ENCODE assay signal across 10 cellular contexts in genomic region chr3:119258915-119259314, GRCh38. TPM values are rescaled to one million over a fixed set of nuclear protein-coding genes. Genes with fewer than 3 reads are reported as not detected.
DNase-seq lines count a peak whose midpoint lies in the region; ATAC-seq and TF ChIP-seq lines count a peak whose summit lies in the region.
"Had no signal": no experiment of that assay in that cellular context is flagged by ENCODE, and none has a peak within 500 bp of the region (broad histone marks: within the 10 kb centered on the region; RNA-seq: fewer than 3 reads in every experiment).

No MANE protein-coding gene starts in this region.

- intact Hi-C loops in activated B cell treated with CpG ODN at 0.5 μM for 24 hours (cut with micrococcal nuclease) (no loop called here), vagina (cut with DNase I) (no loop called here), dorsolateral prefrontal cortex (cut with DNase I) (no loop called here)
- intact Hi-C loops in CD4-positive, alpha-beta memory T cell (cut with micrococcal nuclease): no loop called here

- no peak overlapping the region for H3K4me3 Mint-ChIP-seq in activated B cell treated with CpG ODN at 0.5 μM for 24 hours
- no peak overlapping the region for H3K4me3 Mint-ChIP-seq in T-cell
- H3K4me3 Mint-ChIP-seq in CD4-positive, alpha-beta memory T cell: no peak overlapping the region

- H3K9me3 Mint-ChIP-seq in activated B cell treated with CpG ODN at 0.5 μM for 24 hours (no peaks in the 10 kb centered on the region), T-cell (no peaks in the 10 kb centered on the region)
- no peaks in the 10 kb centered on the region for H3K9me3 Mint-ChIP-seq in CD4-positive, alpha-beta memory T cell

- DNase-seq in Ammon's horn (ENCODE audit: low spot score) (peak; percentile 36), activated B cell treated with CpG ODN at 0.5 μM for 24 hours (no peak), T-cell (no peak), vagina (ENCODE audit: extremely low spot score in 2 of 2) (no peak), dorsolateral prefrontal cortex (no peak)
- DNase-seq in CD4-positive, alpha-beta memory T cell: no peak
- DNase-seq: SHP77 treated with DMSO at 0.1 percent for 48 hours, upper lobe of left lung had no signal

- H3K36me3 Mint-ChIP-seq in activated B cell treated with CpG ODN at 0.5 μM for 24 hours (ENCODE audit: low read depth) (no peaks in the 10 kb centered on the region), T-cell (no peaks in the 10 kb centered on the region)
- no peaks in the 10 kb centered on the region for H3K36me3 Mint-ChIP-seq in CD4-positive, alpha-beta memory T cell

- CTCF ChIA-PET in activated B cell treated with CpG ODN at 0.5 μM for 24 hours (lab: Charles Lee): interaction anchor here (0.9 to 2.5 kb wide), 2 partner anchors 17 to 422 kb away, joined by 4 to 17 read pairs; partner anchors contain the start of gene B4GALT4
- CTCF ChIA-PET in T-cell (lab: Charles Lee): interaction anchor here in 1 of 2 donors (0.6 kb wide), 1 partner anchor 239 kb away, joined by 10 read pairs; the partner anchor contains the start of gene TIMMDC1
- CTCF ChIA-PET in CD4-positive, alpha-beta memory T cell (lab: Charles Lee; ENCODE audit: partially characterized antibody): interaction anchor here (0.9 to 2.9 kb wide), 3 partner anchors 12 to 18 kb away, joined by 4 to 12 read pairs (median 7); partner anchors contain the start of gene B4GALT4

- peak; percentile 85 for ATAC-seq in GM19463 (IDR thresholded peaks at IDR 0.05; ENCODE audit: unreplicated experiment)
- ATAC-seq in HG03159 (IDR thresholded peaks at IDR 0.05; ENCODE audit: unreplicated experiment): peak; percentile 74
- ATAC-seq in activated B cell treated with CpG ODN at 0.5 μM for 24 hours (ENCODE audit: low read depth): peak; percentile 77
- ATAC-seq in T-cell (replicated peaks in 1 of 4): no peak

- no peak overlapping the region for H3K27ac ChIP-seq in CD4-positive, alpha-beta memory T cell (ENCODE audit: low read depth, low read length)
- H3K27ac ChIP-seq in vagina (no peak overlapping the region), dorsolateral prefrontal cortex (peak overlapping the region in 7 of 59 donors; percentile 4 to 50 (median 23))
- H3K27ac ChIP-seq: upper lobe of left lung had no signal

- no peaks in the 10 kb centered on the region for H3K9me3 ChIP-seq in CD4-positive, alpha-beta memory T cell (ENCODE audit: control insufficient read depth in 1 of 2, low read length in 2 of 2)
- no peaks in the 10 kb centered on the region for H3K9me3 ChIP-seq in vagina
- H3K9me3 ChIP-seq: upper lobe of left lung had no signal

- H3K27me3 ChIP-seq in CD4-positive, alpha-beta memory T cell (ENCODE audit: insufficient read depth, low read length): no peaks in the 10 kb centered on the region
- no peaks in the 10 kb centered on the region for H3K27me3 ChIP-seq in vagina
- no peaks in the 10 kb centered on the region for H3K27me3 ChIP-seq in dorsolateral prefrontal cortex
- H3K27me3 ChIP-seq: upper lobe of left lung had no signal

- TF ChIP-seq POLR2A in vagina (IDR thresholded peaks at IDR 0.05): no peak

- peaks cover 22% of the 10 kb centered on the region for H3K4me1 Mint-ChIP-seq in activated B cell treated with CpG ODN at 0.5 μM for 24 hours
- peaks cover 0 to 7% (median 6%) of the 10 kb centered on the region in 3 donors for H3K4me1 Mint-ChIP-seq in T-cell
- H3K4me1 Mint-ChIP-seq in CD4-positive, alpha-beta memory T cell: no peaks in the 10 kb centered on the region

- H3K27me3 Mint-ChIP-seq in activated B cell treated with CpG ODN at 0.5 μM for 24 hours: no peaks in the 10 kb centered on the region
- H3K27me3 Mint-ChIP-seq in T-cell: peaks cover 0 to 2% of the 10 kb centered on the region in 2 donors
- peaks cover 4 to 6% of the 10 kb centered on the region in 2 donors for H3K27me3 Mint-ChIP-seq in CD4-positive, alpha-beta memory T cell

- TF ChIP-seq CTCF in activated B cell treated with CpG ODN at 0.5 μM for 24 hours (IDR thresholded peaks at IDR 0.05): no peak
- no peak for TF ChIP-seq CTCF in vagina (IDR thresholded peaks at IDR 0.05)
- no peak for TF ChIP-seq CTCF in dorsolateral prefrontal cortex (IDR thresholded peaks at IDR 0.05 in 54 of 56, conservative IDR thresholded peaks at IDR 0.05 in 2 of 56; ENCODE audit: low read depth in 1 of 56, partially characterized antibody in 56 of 56)

- POLR2A ChIA-PET in activated B cell treated with CpG ODN at 0.5 μM for 24 hours (lab: Charles Lee) (interaction anchor here (0.7 to 2.5 kb wide), 2 partner anchors 19 to 113 kb away, joined by 4 to 23 read pairs; partner anchors contain the start of genes B4GALT4 and TEX55), T-cell (lab: Charles Lee) (no interaction called here)
- POLR2A ChIA-PET in CD4-positive, alpha-beta memory T cell (lab: Charles Lee; ENCODE audit: partially characterized antibody): no interaction called here

- peak overlapping the region; percentile 61 for H3K27ac Mint-ChIP-seq in activated B cell treated with CpG ODN at 0.5 μM for 24 hours
- H3K27ac Mint-ChIP-seq in T-cell: no peak overlapping the region
- no peak overlapping the region for H3K27ac Mint-ChIP-seq in CD4-positive, alpha-beta memory T cell

- no peaks in the 10 kb centered on the region for H3K4me1 ChIP-seq in CD4-positive, alpha-beta memory T cell (ENCODE audit: insufficient read depth, low read length)
- peaks cover 7% of the 10 kb centered on the region for H3K4me1 ChIP-seq in vagina

- H3K4me3 ChIP-seq in CD4-positive, alpha-beta memory T cell (ENCODE audit: low read length in 2 of 2): no peak overlapping the region
- no peak overlapping the region for H3K4me3 ChIP-seq in vagina
- H3K4me3 ChIP-seq in dorsolateral prefrontal cortex: no peak overlapping the region
- H3K4me3 ChIP-seq: upper lobe of left lung had no signal

- H3K36me3 ChIP-seq in CD4-positive, alpha-beta memory T cell (ENCODE audit: insufficient read depth, low read length): no peaks in the 10 kb centered on the region
- H3K36me3 ChIP-seq in vagina: no peaks in the 10 kb centered on the region
- H3K36me3 ChIP-seq: upper lobe of left lung had no signal

RNA-seq across cellular contexts. Expression of gene B4GALT4, which starts 18.2 kb away (rescaled TPM):
- total RNA-seq in activated B cell treated with CpG ODN at 0.5 μM for 24 hours: 13.8 and 18.0 TPM in 2 replicates
- 10 to 100 TPM; 14.0 to 33.7 (median 18.2) TPM for total RNA-seq in T-cell
- 10 to 100 TPM; 15.9 to 18.1 TPM for total RNA-seq in CD4-positive, alpha-beta memory T cell
- polyA plus RNA-seq in CD4-positive, alpha-beta memory T cell: 1 to 10 TPM; 5.9 to 8.6 TPM
- total RNA-seq in vagina: 12.0 TPM
- total RNA-seq in dorsolateral prefrontal cortex: 10 to 100 TPM in 116 of 120 experiments, 1 to 10 TPM in 4; 7.4 to 34.5 (median 16.0) TPM

RNA-seq across cellular contexts. Expression of gene ARHGAP31, which starts 35.3 kb away (rescaled TPM):
- total RNA-seq in activated B cell treated with CpG ODN at 0.5 μM for 24 hours: 23.7 and 26.0 TPM in 2 replicates
- total RNA-seq in T-cell: 1 to 10 TPM; 2.7 to 5.1 (median 3.4) TPM
- 1 to 10 TPM; 4.5 to 5.8 TPM for total RNA-seq in CD4-positive, alpha-beta memory T cell
- 1 to 10 TPM; 1.2 to 6.2 TPM for polyA plus RNA-seq in CD4-positive, alpha-beta memory T cell
- 13.0 TPM for total RNA-seq in vagina
- 10 to 100 TPM; 10.9 to 62.5 (median 21.3) TPM for total RNA-seq in dorsolateral prefrontal cortex

Comparison
In these comparisons a context has a peak if more than half of its experiments do, and no peak if none do; other contexts are left out.
1. ATAC-seq: peak in GM19463 (single experiment), HG03159 (single experiment) and activated B cell treated with CpG ODN at 0.5 μM for 24 hours (single experiment); none in T-cell (0 of 4).